ENCODE assay signal across 8 cellular contexts in genomic region chr20:62618622-62619529, GRCh38. TPM values are rescaled to one million over a fixed set of nuclear protein-coding genes. Genes with fewer than 3 reads are reported as not detected.
DNase-seq lines count a peak whose midpoint lies in the region; ATAC-seq and TF ChIP-seq lines count a peak whose summit lies in the region.

No MANE protein-coding gene starts in this region.

- peaks cover 42 to 75% (median 52%) of the 10 kb centered on the region in 6 donors for H3K4me1 ChIP-seq in spleen

- no peaks in the 10 kb centered on the region for H3K9me3 ChIP-seq in spleen

- H3K36me3 ChIP-seq in spleen: no peaks in the 10 kb centered on the region

- H3K4me1 Mint-ChIP-seq in activated T-helper 1 cell treated with anti-CD3 and anti-CD28 coated beads, Interleukin-12 subunit alpha, Interleukin-12 subunit beta, Interleukin-2, Interleukin-4 antibody, amounts not matched to agents 30 ng/mL and 10 ng/mL and 1 ng/mL, durations not matched to agents 14 hours and 24 hours and 36 hours (ENCODE audit: low read depth): peaks cover 37% of the 10 kb centered on the region

- H3K27ac ChIP-seq in spleen: peak overlapping the region; percentile 43 to 93 (median 82)

- H3K9me3 Mint-ChIP-seq in activated T-helper 1 cell treated with anti-CD3 and anti-CD28 coated beads, Interleukin-12 subunit alpha, Interleukin-12 subunit beta, Interleukin-2, Interleukin-4 antibody, amounts not matched to agents 30 ng/mL and 10 ng/mL and 1 ng/mL, durations not matched to agents 14 hours and 24 hours and 36 hours: no peaks in the 10 kb centered on the region

- H3K27me3 Mint-ChIP-seq in activated T-helper 1 cell treated with anti-CD3 and anti-CD28 coated beads, Interleukin-12 subunit alpha, Interleukin-12 subunit beta, Interleukin-2, Interleukin-4 antibody, amounts not matched to agents 30 ng/mL and 10 ng/mL and 1 ng/mL, durations not matched to agents 14 hours and 24 hours and 36 hours (ENCODE audit: insufficient read depth): peaks cover 6% of the 10 kb centered on the region

- H3K27ac Mint-ChIP-seq in activated T-helper 1 cell treated with anti-CD3 and anti-CD28 coated beads, Interleukin-12 subunit alpha, Interleukin-12 subunit beta, Interleukin-2, Interleukin-4 antibody, amounts not matched to agents 30 ng/mL and 10 ng/mL and 1 ng/mL, durations not matched to agents 14 hours and 24 hours and 36 hours: peak overlapping the region; percentile 96

- H3K36me3 Mint-ChIP-seq in activated T-helper 1 cell treated with anti-CD3 and anti-CD28 coated beads, Interleukin-12 subunit alpha, Interleukin-12 subunit beta, Interleukin-2, Interleukin-4 antibody, amounts not matched to agents 30 ng/mL and 10 ng/mL and 1 ng/mL, durations not matched to agents 14 hours and 24 hours and 36 hours (ENCODE audit: low read depth): no peaks in the 10 kb centered on the region

- DNase-seq in activated T-helper 1 cell treated with anti-CD3 and anti-CD28 coated beads, Interleukin-12 subunit alpha, Interleukin-12 subunit beta, Interleukin-2, Interleukin-4 antibody, amounts not matched to agents 30 ng/mL and 10 ng/mL and 1 ng/mL, durations not matched to agents 14 hours and 24 hours and 36 hours (ENCODE audit: low spot score): peak; percentile 44
- DNase-seq in spleen: peak; percentile 85
- no peak for DNase-seq in superior temporal gyrus (ENCODE audit: extremely low spot score)
- DNase-seq in NCI-H2029 treated with DMSO at 0.1 percent for 48 hours (lab: John Stamatoyannopoulos, UW): no peak
- no peak for DNase-seq in NCI-H510A treated with DMSO at 0.1 percent for 48 hours (lab: John Stamatoyannopoulos, UW)

- WGBS in spleen, 5 donors: 44 to 54% (median 50%) methylated on average over 22 to 26 of the region's 26 CpGs

- intact Hi-C loops in activated T-helper 1 cell treated with anti-CD3 and anti-CD28 coated beads, Interleukin-12 subunit alpha, Interleukin-12 subunit beta, Interleukin-2, Interleukin-4 antibody, amounts not matched to agents 30 ng/mL and 10 ng/mL and 1 ng/mL, durations not matched to agents 14 hours and 24 hours and 36 hours (cut with micrococcal nuclease): loop anchor here (1.0 to 10.0 kb wide), 7 partner anchors 95 to 317 kb away; partner anchors contain the start of genes ADRM1, CABLES2 and RPS21
- intact Hi-C loops in spleen (cut with DNase I; ENCODE audit: low total_unique reads): loop anchor here (5.0 kb wide), 1 partner anchor 117 kb away; no protein-coding TSS in a partner anchor

- ATAC-seq in HG03432 (IDR thresholded peaks at IDR 0.05; ENCODE audit: unreplicated experiment): peak; percentile 40
- ATAC-seq in GM19397 (IDR thresholded peaks at IDR 0.05; ENCODE audit: unreplicated experiment): no peak

- TF ChIP-seq POLR2A in GM19099 (IDR thresholded peaks at IDR 0.05; ENCODE audit: extremely low read depth, insufficient read length, low read depth): peak; percentile 24
- no peak for TF ChIP-seq POLR2A in spleen (IDR thresholded peaks at IDR 0.05)

- H3K4me3 Mint-ChIP-seq in activated T-helper 1 cell treated with anti-CD3 and anti-CD28 coated beads, Interleukin-12 subunit alpha, Interleukin-12 subunit beta, Interleukin-2, Interleukin-4 antibody, amounts not matched to agents 30 ng/mL and 10 ng/mL and 1 ng/mL, durations not matched to agents 14 hours and 24 hours and 36 hours: peak overlapping the region; percentile 81

- H3K4me3 ChIP-seq in spleen: peak overlapping the region in 1 of 8 donors; percentile 27

- no peak for TF ChIP-seq CTCF in spleen (IDR thresholded peaks at IDR 0.05 in 8 of 11, conservative IDR thresholded peaks at IDR 0.05 in 3 of 11)

- H3K27me3 ChIP-seq in spleen (replicated peaks in 1 of 7): no peaks in the 10 kb centered on the region

RNA-seq across cellular contexts. Expression of gene SLCO4A1, which starts 23.4 kb away (rescaled TPM):
- 47.6 and 49.8 TPM in 2 replicates for total RNA-seq in activated T-helper 1 cell treated with anti-CD3 and anti-CD28 coated beads, Interleukin-12 subunit alpha, Interleukin-12 subunit beta, Interleukin-2, Interleukin-4 antibody, amounts not matched to agents 30 ng/mL and 10 ng/mL and 1 ng/mL, durations not matched to agents 14 hours and 24 hours and 36 hours
- total RNA-seq in spleen: 10 to 100 TPM in 2 of 7 donors, 1 to 10 TPM in 5; 2.9 to 16.3 (median 7.1) TPM
- polyA plus RNA-seq in spleen: 1 to 10 TPM; 4.7 to 7.7 (median 5.9) TPM

Comparison
In these comparisons a context has a peak if more than half of its experiments do, and no peak if none do; other contexts are left out.
1. DNase-seq: peak in activated T-helper 1 cell treated with anti-CD3 and anti-CD28 coated beads, Interleukin-12 subunit alpha, Interleukin-12 subunit beta, Interleukin-2, Interleukin-4 antibody, amounts not matched to agents 30 ng/mL and 10 ng/mL and 1 ng/mL, durations not matched to agents 14 hours and 24 hours and 36 hours (single experiment) and spleen (single experiment); none in superior temporal gyrus (single experiment), NCI-H2029 treated with DMSO at 0.1 percent for 48 hours (single experiment) and NCI-H510A treated with DMSO at 0.1 percent for 48 hours (single experiment).